In the genomic region with DNA sequence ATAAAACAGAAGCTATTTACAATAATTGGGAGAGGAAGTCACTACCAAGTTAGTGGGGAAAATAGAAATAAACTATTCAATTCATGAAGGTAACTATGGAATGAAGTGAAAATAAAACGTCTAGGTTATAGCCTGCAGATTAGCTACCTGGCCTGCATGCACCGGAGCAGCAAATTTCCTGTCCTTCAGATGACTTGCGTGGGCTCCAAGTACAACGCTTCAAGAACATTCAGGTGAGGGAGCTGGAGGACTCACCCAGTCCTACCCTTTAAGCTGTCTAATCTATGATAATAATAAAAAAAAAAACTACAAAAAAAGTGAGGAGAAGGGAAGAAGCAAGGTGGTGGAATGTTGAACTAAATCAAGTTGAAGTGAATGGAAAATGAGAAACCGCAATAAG, we compare ENCODE assay signal across 1 cellular context.
TF ChIP-seq lines count a peak whose summit lies in the region.

No MANE protein-coding gene starts in this region.

TF ChIP-seq in H1, 55 proteins besides CTCF, POLR2A, EP300 and RAD21:
- TF ChIP-seq SRF (IDR thresholded peaks at IDR 0.05; ENCODE audit: low read depth, low read length) (no peak), KDM1A (IDR thresholded peaks at IDR 0.05; ENCODE audit: borderline replicate concordance, low read length) (no peak), SP4 (IDR thresholded peaks at IDR 0.05; ENCODE audit: low read length) (no peak), BCL11A (IDR thresholded peaks at IDR 0.05; ENCODE audit: low read depth in 2 of 2, low read length in 2 of 2) (no peak), ATF2 (IDR thresholded peaks at IDR 0.05; ENCODE audit: low read length) (no peak), JUN (IDR thresholded peaks at IDR 0.05; ENCODE audit: low read depth, low read length) (no peak), BRCA1 (IDR thresholded peaks at IDR 0.05; ENCODE audit: low read depth, low read length) (no peak), TBP (IDR thresholded peaks at IDR 0.05; ENCODE audit: low read depth, low read length) (no peak), RXRA (IDR thresholded peaks at IDR 0.05; ENCODE audit: insufficient read depth, low read depth, low read length) (no peak)
- TF ChIP-seq, protein P1, sequence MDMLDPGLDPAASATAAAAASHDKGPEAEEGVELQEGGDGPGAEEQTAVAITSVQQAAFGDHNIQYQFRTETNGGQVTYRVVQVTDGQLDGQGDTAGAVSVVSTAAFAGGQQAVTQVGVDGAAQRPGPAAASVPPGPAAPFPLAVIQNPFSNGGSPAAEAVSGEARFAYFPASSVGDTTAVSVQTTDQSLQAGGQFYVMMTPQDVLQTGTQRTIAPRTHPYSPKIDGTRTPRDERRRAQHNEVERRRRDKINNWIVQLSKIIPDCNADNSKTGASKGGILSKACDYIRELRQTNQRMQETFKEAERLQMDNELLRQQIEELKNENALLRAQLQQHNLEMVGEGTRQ (IDR thresholded peaks at IDR 0.05; ENCODE audit: low read length): no peak
TF ChIP-seq in H1: peak in this region for 0.
